In the genomic region with DNA sequence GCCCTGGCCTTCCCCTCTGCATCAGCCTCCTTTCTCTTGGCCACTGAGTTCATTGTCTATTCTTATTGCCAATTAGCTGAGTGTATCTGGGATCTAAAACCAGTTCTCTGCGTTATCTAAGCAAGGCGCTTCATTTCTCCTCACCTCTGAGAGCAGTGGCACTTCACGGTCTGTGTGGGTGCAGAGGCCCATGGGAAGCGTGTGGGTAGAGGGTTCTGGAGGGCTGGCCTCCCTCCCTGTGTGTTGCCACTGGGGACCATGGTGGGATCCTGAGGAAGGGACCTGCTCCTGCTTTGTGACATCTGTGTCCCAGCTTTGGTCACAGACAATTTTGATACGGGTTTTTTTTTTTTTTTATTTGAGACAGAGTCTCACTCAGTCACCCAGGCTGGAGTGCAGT, we compare ENCODE assay signal across 20 cellular contexts. TPM values are rescaled to one million over a fixed set of nuclear protein-coding genes. Genes with fewer than 3 reads are reported as not detected.
DNase-seq lines count a peak whose midpoint lies in the region; ATAC-seq, FAIRE-seq and TF ChIP-seq lines count a peak whose summit lies in the region.
"Had no signal": no experiment of that assay in that cellular context is flagged by ENCODE, and none has a peak within 500 bp of the region (broad histone marks: within the 10 kb centered on the region; RNA-seq: fewer than 3 reads in every experiment).

No MANE protein-coding gene starts in this region.

- peak; percentile 44 for ATAC-seq in stimulated activated naive CD8-positive, alpha-beta T cell treated with anti-CD3 and anti-CD28 coated beads, Interleukin-15, Interleukin-2, amounts not matched to agents 100 U/mL and 50 U/mL, for 24 hours
- ATAC-seq in HG03139 (IDR thresholded peaks at IDR 0.05; ENCODE audit: unreplicated experiment): no peak

- H4K91ac ChIP-seq in H1 (replicated peaks; ENCODE audit: insufficient read length, low read length): peak overlapping the region; percentile 15

- TF ChIP-seq CTCF in H1 (IDR thresholded peaks at IDR 0.05; ENCODE audit: control extremely low read depth in 1 of 3, insufficient read depth in 1 of 3, low read depth in 1 of 3, low read length in 3 of 3) (no peak), brain microvascular endothelial cell (IDR thresholded peaks at IDR 0.05; ENCODE audit: low read depth, low read length, missing control alignments) (no peak)

- H3K14ac ChIP-seq in H1 (ENCODE audit: insufficient read length): no peak overlapping the region

- CTCF ChIA-PET in H1 (lab: Charles Lee; ENCODE audit: partially characterized antibody): interaction anchor here (1.4 kb wide), 1 partner anchor 13 kb away, joined by 3 read pairs; no protein-coding TSS in a partner anchor

- FAIRE-seq in H1 (lab: Jason Lieb, UNC): no peak

- H4K20me1 ChIP-seq in H1 (replicated peaks in 1 of 2; ENCODE audit: control insufficient read depth in 1 of 2, insufficient read depth in 2 of 2, low read length in 2 of 2): no peaks in the 10 kb centered on the region

- 0 out of 2 replicates have a peak overlapping the region, but pooled peaks have one; percentile 65 for H2AK5ac ChIP-seq in H1 (ENCODE audit: low read depth, low read length)

- no peak overlapping the region; the same call in 1 of the 2 replicates for H3K18ac ChIP-seq in H1 (ENCODE audit: extremely low read depth, low read length)

- no peak overlapping the region for H2AFZ ChIP-seq in H1 (ENCODE audit: low read length)

- H4K8ac ChIP-seq in H1 (ENCODE audit: extremely low read depth, insufficient read depth, low read length): no peak overlapping the region

- H3K79me2 ChIP-seq in H1 (ENCODE audit: control insufficient read depth in 1 of 2, insufficient read depth in 2 of 2, low read length in 2 of 2): no peaks in the 10 kb centered on the region

- H3K4me3 Mint-ChIP-seq in activated naive CD4-positive, alpha-beta T cell treated with anti-CD3 and anti-CD28 coated beads, Interleukin-2, amount 50 U/mL, for 24 hours: no peak overlapping the region

- H3K27ac ChIP-seq in HUES48 (ENCODE audit: low read depth, low read length) (peak overlapping the region; percentile 42), H1 (ENCODE audit: low read depth, low read length) (no peak overlapping the region), brain microvascular endothelial cell (no peak overlapping the region)
- H3K27ac ChIP-seq: heart right ventricle, tibial artery, WERI-Rb-1 had no signal

- H3K23me2 ChIP-seq in H1 (ENCODE audit: low read depth, low read length): no peaks in the 10 kb centered on the region

- no peak overlapping the region for H3K4ac ChIP-seq in H1 (replicated peaks; ENCODE audit: insufficient read length, low read depth, low read length)

- H3K4me2 ChIP-seq in H1 (ENCODE audit: insufficient read depth in 1 of 2, low read depth in 2 of 2, low read length in 2 of 2): peak overlapping the region in 1 of 2 experiments; percentile 7; a peak in 1 of 4 replicates

- DNase-seq in activated naive CD4-positive, alpha-beta T cell treated with Interleukin-2 at 50 U/mL for 16 hours: no peak
- DNase-seq in H1 (ENCODE audit: low read depth in 1 of 2, low spot score in 2 of 2) (no peak), NCI-H1105 treated with DMSO at 0.1 percent for 48 hours (lab: John Stamatoyannopoulos, UW) (no peak), brain microvascular endothelial cell (no peak)
- no peak for DNase-seq in stimulated activated naive CD8-positive, alpha-beta T cell treated with anti-CD3 and anti-CD28 coated beads, Interleukin-15, Interleukin-2, amounts not matched to agents 100 U/mL and 50 U/mL, for 24 hours
- DNase-seq: ACHN, DMS79 treated with DMSO at 0.1 percent for 48 hours, heart right ventricle, KG1, NCI-H2081 treated with DMSO at 0.1 percent for 48 hours, NCI-H510A treated with DMSO at 0.1 percent for 48 hours, retina, Right ventricle myocardium superior, tibial artery, WERI-Rb-1 had no signal

- POLR2A ChIA-PET in H1 (lab: Charles Lee; ENCODE audit: partially characterized antibody): no interaction called here

- no peak overlapping the region for H3K4me3 ChIP-seq in HUES48 (ENCODE audit: low read depth, low read length)
- H3K4me3 ChIP-seq in H1 (ENCODE audit: extremely low read depth in 1 of 4, insufficient read depth in 2 of 4, low read depth in 3 of 4, low read length in 4 of 4): no peak overlapping the region
- no peak overlapping the region for H3K4me3 ChIP-seq in brain microvascular endothelial cell (ENCODE audit: low read depth, low read length)
- H3K4me3 ChIP-seq: HAP-1, heart right ventricle, lung, tibial artery had no signal

- H2BK15ac ChIP-seq in H1 (ENCODE audit: low read length): no peak overlapping the region

- peaks cover 28% of the 10 kb centered on the region for H3K4me1 ChIP-seq in HUES48 (ENCODE audit: control insufficient read depth, insufficient read depth, low read length)
- H3K4me1 ChIP-seq in H1 (replicated peaks in 1 of 4; ENCODE audit: control insufficient read depth in 3 of 4, insufficient read depth in 4 of 4, low read length in 3 of 4): peaks cover 6 to 23% (median 15%) of the 10 kb centered on the region in 4 experiments; a peak in 5 of 7 replicates
- H3K4me1 ChIP-seq: HAP-1 had no signal

- H3K56ac ChIP-seq in H1 (replicated peaks; ENCODE audit: insufficient read length, low read depth, low read length): no peak overlapping the region

- peaks cover 4% of the 10 kb centered on the region for H3K4me1 Mint-ChIP-seq in activated naive CD4-positive, alpha-beta T cell treated with anti-CD3 and anti-CD28 coated beads, Interleukin-2, amount 50 U/mL, for 24 hours

- no peaks in the 10 kb centered on the region; the same call in 1 of the 2 replicates for H3K79me1 ChIP-seq in H1 (ENCODE audit: low read depth, low read length)

- no peak for TF ChIP-seq EP300 in H1 (IDR thresholded peaks at IDR 0.05; ENCODE audit: borderline replicate concordance in 1 of 2, low read depth in 2 of 2, low read length in 2 of 2)

- no peak overlapping the region for H2BK120ac ChIP-seq in H1 (replicated peaks; ENCODE audit: low read depth, low read length)

- H3K27me3 Mint-ChIP-seq in activated naive CD4-positive, alpha-beta T cell treated with anti-CD3 and anti-CD28 coated beads, Interleukin-2, amount 50 U/mL, for 24 hours: no peaks in the 10 kb centered on the region

- no peak overlapping the region for H3K9ac ChIP-seq in HUES48 (ENCODE audit: low read depth, low read length)
- H3K9ac ChIP-seq in H1 (replicated peaks in 1 of 4; ENCODE audit: extremely low read depth in 1 of 4, low read depth in 3 of 4, low read length in 3 of 4): no peak overlapping the region

- TF ChIP-seq POLR2A in H1 (IDR thresholded peaks at IDR 0.05; ENCODE audit: control extremely low read depth in 1 of 2, low read depth in 2 of 2, low read length in 2 of 2): no peak

- peak overlapping the region; percentile 78 for H3K27ac Mint-ChIP-seq in activated naive CD4-positive, alpha-beta T cell treated with anti-CD3 and anti-CD28 coated beads, Interleukin-2, amount 50 U/mL, for 24 hours

- H3K36me3 ChIP-seq in HUES48 (ENCODE audit: control insufficient read depth, insufficient read depth, low read length): peaks cover 24% of the 10 kb centered on the region
- H3K36me3 ChIP-seq in H1 (ENCODE audit: control insufficient read depth in 2 of 4, insufficient read depth in 4 of 4, low read length in 3 of 4): peaks cover 5 to 18% (median 6%) of the 10 kb centered on the region in 4 experiments; a peak in 5 of 8 replicates
- peaks cover 21% of the 10 kb centered on the region for H3K36me3 ChIP-seq in brain microvascular endothelial cell (replicated peaks)

- no peak overlapping the region for H2BK5ac ChIP-seq in H1 (ENCODE audit: low read depth, low read length)

- H4K5ac ChIP-seq in H1 (ENCODE audit: insufficient read length, low read depth, low read length): no peak overlapping the region

- H3K27me3 ChIP-seq in HUES48 (ENCODE audit: control insufficient read depth, insufficient read depth, low read length) (no peaks in the 10 kb centered on the region), H1 (replicated peaks in 1 of 4; ENCODE audit: control insufficient read depth in 3 of 4, extremely low read depth in 1 of 4, insufficient read depth in 3 of 4, low read length in 3 of 4) (no peaks in the 10 kb centered on the region), brain microvascular endothelial cell (replicated peaks) (no peaks in the 10 kb centered on the region)
- H3K27me3 ChIP-seq: heart right ventricle, tibial artery had no signal

- 59% methylated on average over 4 of the region's 5 CpGs; no CpG with 5 or more reads in 1 of the 2 experiments for WGBS in H1 (ENCODE audit: extremely low coverage in 1 of 2, insufficient coverage in 1 of 2, insufficient read length in 1 of 2, insufficient replicate concordance in 2 of 2, low coverage in 1 of 2, low lambda C conversion rate in 2 of 2, missing lambda C conversion rate in 1 of 2), 2 experiments

- in situ Hi-C loops in brain microvascular endothelial cell (cut with HindIII; ENCODE audit: low pct_ligation_motif_present, low sequenced_read_pairs): no loop called here

- TF ChIP-seq RAD21 in H1 (IDR thresholded peaks at IDR 0.05 in 1 of 2, conservative IDR thresholded peaks at IDR 0.05 in 1 of 2; ENCODE audit: low read depth in 2 of 2, low read length in 2 of 2): no peak

- peaks cover 4% of the 10 kb centered on the region for H3K36me3 Mint-ChIP-seq in activated naive CD4-positive, alpha-beta T cell treated with anti-CD3 and anti-CD28 coated beads, Interleukin-2, amount 50 U/mL, for 24 hours

- H3K9me3 Mint-ChIP-seq in activated naive CD4-positive, alpha-beta T cell treated with anti-CD3 and anti-CD28 coated beads, Interleukin-2, amount 50 U/mL, for 24 hours: no peaks in the 10 kb centered on the region

- no peak overlapping the region for H3K23ac ChIP-seq in H1 (ENCODE audit: insufficient read length)

- 0 out of 2 replicates have a peak overlapping the region, but pooled peaks have one; percentile 50 for H2BK12ac ChIP-seq in H1 (ENCODE audit: low read depth, low read length)

- H2BK20ac ChIP-seq in H1 (ENCODE audit: low read length): no peak overlapping the region

- no peaks in the 10 kb centered on the region for H3K9me3 ChIP-seq in HUES48 (ENCODE audit: control insufficient read depth, insufficient read depth, low read length)
- H3K9me3 ChIP-seq in H1 (ENCODE audit: insufficient read depth in 2 of 2, low read depth in 1 of 2, low read length in 1 of 2): no peaks in the 10 kb centered on the region
- H3K9me3 ChIP-seq: HAP-1, heart right ventricle, tibial artery had no signal

TF ChIP-seq in H1, 55 proteins besides CTCF, POLR2A, EP300 and RAD21 (continues in another document):
- TF ChIP-seq CBX8 (IDR thresholded peaks at IDR 0.05; ENCODE audit: borderline replicate concordance, low read depth, low read length) (no peak), SP1 (IDR thresholded peaks at IDR 0.05; ENCODE audit: low read depth, low read length) (no peak)

RNA-seq across cellular contexts. Expression of a gene that starts 32.7 kb away (rescaled TPM):
- total RNA-seq in H1 (2021; fragmentation: NEBNext Ultra II Directional; extraction: Animal tissue kit (Norgen Biotek cat#: 25700)): 14.1 and 16.4 TPM in 2 replicates
- polyA plus RNA-seq in H1 (2011; rRNA removed): 4.7 and 4.8 TPM in 2 replicates
- 7.2 TPM for polyA plus RNA-seq in H1 (2011; cell fraction: cytosol; rRNA removed)
- polyA plus RNA-seq in H1 (2011; cell fraction: nucleus; rRNA removed): 9.5 TPM
- 5.8 to 9.3 TPM (median 7.1 TPM) in 4 replicates for polyA plus RNA-seq in H1 (2012, experiment 1 of 2)
- 1.0 TPM for polyA plus RNA-seq in H1 (2012, experiment 2 of 2)
- polyA plus RNA-seq in H1 (2013, experiment 1 of 2): 7.5 TPM
- polyA plus RNA-seq in H1 (2013, experiment 2 of 2): 7.5 TPM
- polyA minus RNA-seq in H1 (2011; rRNA and poly(A)+ RNA removed): 13.2 and 21.5 TPM in 2 replicates
- polyA minus RNA-seq in H1 (2011; cell fraction: cytosol; rRNA and poly(A)+ RNA removed): 8.7 TPM
- 23.2 TPM for polyA minus RNA-seq in H1 (2011; cell fraction: nucleus; rRNA and poly(A)+ RNA removed)
